Comparison of ENCODE assay signal across 9 cellular contexts in the genomic region with DNA sequence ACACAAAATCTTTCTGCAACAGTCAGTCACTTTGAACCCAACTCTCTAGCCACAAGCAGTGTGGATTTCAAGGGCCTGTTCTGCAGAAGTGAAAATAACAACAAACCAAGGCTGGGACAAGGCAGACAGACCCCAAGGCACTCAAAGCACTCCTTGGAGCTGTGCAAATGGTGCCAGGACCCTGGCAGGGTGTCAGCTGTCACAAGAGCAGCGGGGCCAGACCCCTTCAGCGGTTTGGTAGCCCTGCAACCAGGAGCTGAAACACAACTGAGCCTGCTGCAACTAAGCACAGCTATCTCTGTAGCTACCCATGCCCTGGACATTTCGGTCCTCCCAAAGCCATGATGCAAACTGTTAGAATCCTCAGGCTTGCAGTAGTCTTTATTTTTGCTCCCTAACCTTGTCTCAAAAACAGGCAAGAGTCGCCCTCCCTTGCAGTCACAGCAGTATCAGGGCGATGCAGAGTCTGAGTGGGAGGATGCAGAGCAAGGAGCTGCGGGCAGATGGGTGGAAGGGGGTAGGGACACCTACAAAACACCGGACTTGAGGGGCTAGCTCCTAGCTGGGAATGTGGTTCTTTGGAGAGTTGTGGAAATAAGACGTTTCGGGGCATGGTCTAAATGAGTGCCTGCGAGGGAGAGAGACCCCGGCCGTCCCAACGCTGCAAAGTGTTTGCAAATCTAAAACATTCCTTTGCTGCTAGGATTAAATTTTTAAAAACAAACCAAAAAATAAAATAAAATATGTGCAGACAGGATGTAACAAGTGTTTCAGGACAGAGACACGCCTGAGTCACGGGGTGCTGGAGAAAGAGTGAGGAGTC. TPM values are rescaled to one million over a fixed set of nuclear protein-coding genes. Genes with fewer than 3 reads are reported as not detected.
DNase-seq lines count a peak whose midpoint lies in the region; FAIRE-seq and TF ChIP-seq lines count a peak whose summit lies in the region.
"Had no signal": no experiment of that assay in that cellular context is flagged by ENCODE, and none has a peak within 500 bp of the region (broad histone marks: within the 10 kb centered on the region; RNA-seq: fewer than 3 reads in every experiment).

No MANE protein-coding gene starts in this region.

- peak overlapping the region; percentile 78 for H3K4me3 ChIP-seq in fibroblast of villous mesenchyme (ENCODE audit: low read depth, low read length)
- H3K4me3 ChIP-seq: K562 had no signal

- TF ChIP-seq CTCF in fibroblast of villous mesenchyme (IDR thresholded peaks at IDR 0.05; ENCODE audit: insufficient read depth, low read depth, low read length) = no peak

- intact Hi-C loops in posterior cingulate gyrus (cut with DNase I) = loop anchor here (2.0 to 10.0 kb wide), 4 partner anchors 40 to 433 kb away; partner anchors contain the start of gene TCP11L2

- no peak for FAIRE-seq in urothelium cell line (lab: Jason Lieb, UNC)
- FAIRE-seq: K562 had no signal

- DNase-seq in EL (peak; percentile 31), SK-N-DZ (ENCODE audit: low spot score) (peak; percentile 35), fibroblast of villous mesenchyme (ENCODE audit: low read depth) (no peak), posterior cingulate gyrus (peak; percentile 41 to 92 (median 54)), urothelium cell line (ENCODE audit: low spot score) (no peak), T1000 (lab: John Stamatoyannopoulos, UW) (no peak), AG20443 (ENCODE audit: low spot score) (no peak)
- no peak for DNase-seq in stimulated activated naive CD4-positive, alpha-beta T cell treated with Interleukin-2 at 50 U/mL for 16 hours (lab: John Stamatoyannopoulos, UW)

RNA-seq across cellular contexts. Expression of gene NUAK1, which starts 1.1 kb away (rescaled TPM):
- 7.1 and 9.0 TPM in 2 replicates for polyA plus RNA-seq in SK-N-DZ (2014; cell fraction: cytosol; rRNA removed)
- 2.6 and 2.9 TPM in 2 replicates for polyA plus RNA-seq in SK-N-DZ (2014; cell fraction: nucleus; rRNA removed)
- 82.8 and 84.6 TPM in 2 replicates for total RNA-seq in fibroblast of villous mesenchyme
- polyA plus RNA-seq: K562 had no signal

Comparison
In these comparisons a context has a peak if more than half of its experiments do, and no peak if none do; other contexts are left out.
1. DNase-seq: peak in EL (single experiment), SK-N-DZ (single experiment) and posterior cingulate gyrus (10 of 10); none in fibroblast of villous mesenchyme (single experiment), stimulated activated naive CD4-positive, alpha-beta T cell treated with Interleukin-2 at 50 U/mL for 16 hours (single experiment), urothelium cell line (single experiment), T1000 (single experiment) and AG20443 (single experiment).